8 cellular contexts compared by ENCODE assay signal in genomic region chr3:101848754-101849713, GRCh38. TPM values are rescaled to one million over a fixed set of nuclear protein-coding genes. Genes with fewer than 3 reads are reported as not detected.
DNase-seq lines count a peak whose midpoint lies in the region; ATAC-seq and TF ChIP-seq lines count a peak whose summit lies in the region.

NFKBIZ (plus strand) TSS chr3:101849514; CDS start chr3:101849629, 115 bp downstream.

- H3K27ac ChIP-seq in IMR-90 (ENCODE audit: insufficient read depth, low read length) = peak within 1 kb of the TSS; percentile 96
- peak within 1 kb of the TSS; percentile 99 to 100 (median 100) for H3K27ac ChIP-seq in Peyer's patch
- H3K27ac ChIP-seq in esophagus squamous epithelium = peak within 1 kb of the TSS; percentile 95 to 100 (median 100)
- H3K27ac ChIP-seq in muscle layer of duodenum (ENCODE audit: low read length) = peak within 1 kb of the TSS; percentile 100

- peak within 1 kb of the TSS; percentile 100 for H3K9ac ChIP-seq in IMR-90 (ENCODE audit: low read depth, low read length)

- peak within 1 kb of the TSS; percentile 95 for H3K14ac ChIP-seq in IMR-90 (replicated peaks; ENCODE audit: low read depth, low read length)

- ATAC-seq in GM21529 (IDR thresholded peaks at IDR 0.05; ENCODE audit: unreplicated experiment) (peak; percentile 75), IMR-90 (ENCODE audit: low read depth) (peak; percentile 91)

- H3K36me3 ChIP-seq in IMR-90 (ENCODE audit: control insufficient read depth, insufficient read depth, low read length) (peaks cover 21% of the 10 kb centered on the region), Peyer's patch (peaks cover 0 to 22% (median 5%) of the 10 kb centered on the region in 3 donors), esophagus squamous epithelium (peaks cover 13 to 24% (median 13%) of the 10 kb centered on the region in 3 donors), muscle layer of duodenum (ENCODE audit: control insufficient read depth in 1 of 2, insufficient read depth in 2 of 2, low read length in 2 of 2) (peaks cover 24 to 38% of the 10 kb centered on the region in 2 donors)

- WGBS in IMR-90 (ENCODE audit: extremely low coverage in 2 of 2, insufficient read length in 1 of 2), 2 experiments = 1% methylated on average over 51 of the region's 95 CpGs; no CpG with 5 or more reads in 1 of the 2 experiments
- WGBS in esophagus squamous epithelium, 2 donors = 5 to 8% methylated on average over 16 to 21 of the region's 95 CpGs

- peak within 1 kb of the TSS; percentile 91 for H2BK5ac ChIP-seq in IMR-90 (ENCODE audit: low read depth, low read length, poor library complexity, severe bottlenecking)

- H4K5ac ChIP-seq in IMR-90 (ENCODE audit: low read depth, low read length) = peak within 1 kb of the TSS; percentile 58; the same call in 1 of the 2 replicates

- H2BK20ac ChIP-seq in IMR-90 (ENCODE audit: low read depth, low read length) = 0 out of 2 replicates have a peak within 1 kb of the TSS, but pooled peaks have one; percentile 16

- H3K56ac ChIP-seq in IMR-90 (ENCODE audit: extremely low read depth, insufficient read depth, low read length) = peak within 1 kb of the TSS; percentile 93

- H4K91ac ChIP-seq in IMR-90 (ENCODE audit: insufficient read depth, low read depth, low read length) = peak within 1 kb of the TSS; percentile 59

- TF ChIP-seq RAD21 in IMR-90 (IDR thresholded peaks at IDR 0.05; ENCODE audit: low read length) = no peak; the same call in 1 of the 2 replicates

- peak within 1 kb of the TSS; percentile 26; the same call in 1 of the 3 replicates for H2BK15ac ChIP-seq in IMR-90 (ENCODE audit: low read depth, low read length)

- H2AK9ac ChIP-seq in IMR-90 (replicated peaks; ENCODE audit: low read depth, low read length, poor library complexity) = peak within 1 kb of the TSS; percentile 89

- BruUV-seq in IMR-90 (replicated peaks; lab: Mats Ljungman, UMichigan) = no TSS peak

- H3K18ac ChIP-seq in IMR-90 (ENCODE audit: low read depth, low read length) = peak within 1 kb of the TSS; percentile 74

- peaks cover 27 to 37% of the 10 kb centered on the region in 2 experiments for H3K79me1 ChIP-seq in IMR-90 (ENCODE audit: low read depth in 1 of 2, low read length in 2 of 2)

- peaks cover 12% of the 10 kb centered on the region for H3K9me1 ChIP-seq in IMR-90 (ENCODE audit: insufficient read depth, low read length)

- intact Hi-C loops in IMR-90 (cut with micrococcal nuclease) (loop anchor here (1.0 kb wide), 3 partner anchors 22 to 376 kb away; no protein-coding TSS in a partner anchor), esophagus squamous epithelium (cut with DNase I) (no loop called here)

- DNase-seq in DMS 273 treated with DMSO at 0.1 percent for 48 hours (lab: John Stamatoyannopoulos, UW) = peak; percentile 79
- DNase-seq in IMR-90 = peak; percentile 91
- DNase-seq in Peyer's patch = peak; percentile 93 to 98 (median 98)
- peak; percentile 96 to 97 for DNase-seq in activated T-cell treated with anti-CD3 and anti-CD28 coated beads, Interleukin-2, amount 50 U/mL, for 48 hours
- peak; percentile 70 for DNase-seq in esophagus squamous epithelium (lab: John Stamatoyannopoulos, UW)
- DNase-seq in stimulated activated CD8-positive, alpha-beta memory T cell treated with anti-CD3 and anti-CD28 coated beads, Interleukin-7, amount 100 ng/mL, for 4 hours (ENCODE audit: low read depth in 2 of 2) = peak; percentile 86 to 91

- in situ Hi-C loops in IMR-90 (cut with MboI; ENCODE audit: low sequenced_read_pairs) = no loop called here

- H3K4me1 ChIP-seq in IMR-90 (ENCODE audit: control insufficient read depth, insufficient read depth, low read length) (peaks cover 12% of the 10 kb centered on the region), Peyer's patch (peaks cover 0 to 28% (median 3%) of the 10 kb centered on the region in 4 donors), esophagus squamous epithelium (peaks cover 13 to 57% (median 25%) of the 10 kb centered on the region in 3 donors), muscle layer of duodenum (ENCODE audit: control insufficient read depth in 1 of 2, insufficient read depth in 2 of 2, low read length in 2 of 2) (peaks cover 5 to 6% of the 10 kb centered on the region in 2 donors)

- CTCF ChIA-PET in IMR-90 (lab: Yijun Ruan, JAX) = interaction anchor here (2.3 kb wide), 1 partner anchor 376 kb away, joined by 8 read pairs; no protein-coding TSS in a partner anchor

- peak within 1 kb of the TSS; percentile 92 for H3K4me2 ChIP-seq in IMR-90 (ENCODE audit: low read depth, low read length)

- TF ChIP-seq CTCF in IMR-90 (conservative IDR thresholded peaks at IDR 0.05; ENCODE audit: low read depth, low read length) (no peak), Peyer's patch (IDR thresholded peaks at IDR 0.05) (no peak), esophagus squamous epithelium (IDR thresholded peaks at IDR 0.05) (peak in 1 of 6 experiments; percentile 13)

- H3K9me3 ChIP-seq in IMR-90 (ENCODE audit: control insufficient read depth, insufficient read depth, low read length) = no peaks in the 10 kb centered on the region
- H3K9me3 ChIP-seq in Peyer's patch = no peaks in the 10 kb centered on the region
- H3K9me3 ChIP-seq in esophagus squamous epithelium = no peaks in the 10 kb centered on the region
- H3K9me3 ChIP-seq in muscle layer of duodenum (ENCODE audit: control insufficient read depth in 1 of 2, low read length in 2 of 2) = no peaks in the 10 kb centered on the region

- H2BK120ac ChIP-seq in IMR-90 (ENCODE audit: low read depth, low read length) = peak within 1 kb of the TSS; percentile 86

- dilution Hi-C loops in IMR-90 (cut with HindIII; ENCODE audit: low sequenced_read_pairs, unreplicated experiment) = no loop called here

- peak; percentile 100 for TF ChIP-seq POLR2A in IMR-90 (IDR thresholded peaks at IDR 0.05; ENCODE audit: low read depth, low read length)
- peak; percentile 98 for TF ChIP-seq POLR2A in Peyer's patch (IDR thresholded peaks at IDR 0.05)
- peak in 3 of 4 donors; percentile 79 to 100 (median 98) for TF ChIP-seq POLR2A in esophagus squamous epithelium (IDR thresholded peaks at IDR 0.05)

- H3K27me3 ChIP-seq in IMR-90 (ENCODE audit: control insufficient read depth, insufficient read depth, low read length) (no peaks in the 10 kb centered on the region), Peyer's patch (no peaks in the 10 kb centered on the region), esophagus squamous epithelium (no peaks in the 10 kb centered on the region), muscle layer of duodenum (ENCODE audit: low read depth, low read length) (no peaks in the 10 kb centered on the region)

- H3K4me3 ChIP-seq in IMR-90 (ENCODE audit: insufficient read depth, low read depth, low read length) (peak within 1 kb of the TSS; percentile 96), Peyer's patch (peak within 1 kb of the TSS; percentile 84 to 95 (median 92)), esophagus squamous epithelium (peak within 1 kb of the TSS; percentile 84 to 98 (median 98)), muscle layer of duodenum (ENCODE audit: low read depth in 1 of 2, low read length in 2 of 2) (peak within 1 kb of the TSS; percentile 75 to 98)

- H4K8ac ChIP-seq in IMR-90 (ENCODE audit: low read depth in 2 of 2, low read length in 2 of 2) = peak within 1 kb of the TSS; percentile 93 to 95

- peak within 1 kb of the TSS; percentile 42 for H2AK5ac ChIP-seq in IMR-90 (ENCODE audit: low read depth, low read length)

- peaks cover 43% of the 10 kb centered on the region for H4K20me1 ChIP-seq in IMR-90 (ENCODE audit: insufficient read depth, low read length)

- peak within 1 kb of the TSS; percentile 93 for H3K23ac ChIP-seq in IMR-90 (ENCODE audit: low read depth, low read length)

- POLR2A ChIA-PET in IMR-90 (lab: Charles Lee; ENCODE audit: unreplicated experiment) = interaction anchor here (0.6 to 1.6 kb wide), 6 partner anchors 10 to 377 kb away, joined by 3 to 6 read pairs (median 4); no protein-coding TSS in a partner anchor

- H2AFZ ChIP-seq in IMR-90 (replicated peaks; ENCODE audit: low read length, poor library complexity) = peak within 1 kb of the TSS; percentile 87

- H3K4ac ChIP-seq in IMR-90 (ENCODE audit: low read depth, low read length) = peak within 1 kb of the TSS; percentile 87

TF ChIP-seq in IMR-90, 13 proteins besides CTCF, POLR2A, EP300 and RAD21 (continues in another document):
- TF ChIP-seq MXI1 (IDR thresholded peaks at IDR 0.05; ENCODE audit: borderline replicate concordance, low read depth, low read length) (peak; percentile 36; the same call in 1 of the 2 replicates), USF2 (IDR thresholded peaks at IDR 0.05; ENCODE audit: low read depth, low read length) (no peak), CHD1 (IDR thresholded peaks at IDR 0.05; ENCODE audit: low read depth, low read length) (peak; percentile 91), ELK1 (IDR thresholded peaks at IDR 0.05; ENCODE audit: borderline replicate concordance, low read depth, low read length) (no peak), NFE2L2 (IDR thresholded peaks at IDR 0.05; ENCODE audit: low read depth, low read length) (0 out of 2 replicates have a peak, but pooled peaks have one; percentile 7), MAFK (IDR thresholded peaks at IDR 0.05; ENCODE audit: low read depth, low read length) (no peak), RFX5 (IDR thresholded peaks at IDR 0.05; ENCODE audit: low read depth, low read length) (no peak), BHLHE40 (IDR thresholded peaks at IDR 0.05; ENCODE audit: low read depth, low read length) (0 out of 2 replicates have a peak, but pooled peaks have one; percentile 28), CEBPB (IDR thresholded peaks at IDR 0.05; ENCODE audit: low read depth, low read length) (peak; percentile 95)

RNA-seq across cellular contexts. Expression of gene NFKBIZ, which starts in this region (rescaled TPM):
- total RNA-seq in IMR-90 (2012; rRNA removed) (35.0 and 43.0 TPM in 2 replicates), Peyer's patch (10 to 100 TPM; 37.1 to 70.1 (median 52.9) TPM), esophagus squamous epithelium (100 to 1,000 TPM in 1 of 4 donors, 10 to 100 TPM in 3; 19.2 to 108 (median 35.4) TPM)
- 40.9 and 56.2 TPM in 2 replicates for polyA plus RNA-seq in IMR-90 (2012; rRNA removed)
- 42.6 and 52.3 TPM in 2 replicates for polyA plus RNA-seq in IMR-90 (2012; cell fraction: cytosol; rRNA removed)
- 482 and 691 TPM in 2 replicates for polyA plus RNA-seq in IMR-90 (2012; cell fraction: nucleus; rRNA removed; ENCODE audit: low replicate concordance)

Comparison
In these comparisons a context has a peak if more than half of its experiments do, and no peak if none do; other contexts are left out.
1. Peak in every context shown above with its lines: DNase-seq, ATAC-seq, H3K4me3 ChIP-seq and H3K27ac ChIP-seq.